Comparison of ENCODE assay signal across 12 cellular contexts in genomic region chr6:11213305-11214106, GRCh38. TPM values are rescaled to one million over a fixed set of nuclear protein-coding genes. Genes with fewer than 3 reads are reported as not detected.
A peak's percentile ranks its signal among the peaks of the same experiment; 100 is the strongest.
DNase-seq lines count a peak whose midpoint lies in the region; ATAC-seq and TF ChIP-seq lines count a peak whose summit lies in the region.
"Had no signal": no experiment of that assay in that cellular context is flagged by ENCODE, and none has a peak within 500 bp of the region (broad histone marks: within the 10 kb centered on the region; RNA-seq: fewer than 3 reads in every experiment).

No MANE protein-coding gene starts in this region.

- H3K4me3 Mint-ChIP-seq in GM23338, result no peak overlapping the region
- H3K4me3 Mint-ChIP-seq in brain, result peak overlapping the region in 2 of 5 experiments; percentile 42 to 67
- H3K4me3 Mint-ChIP-seq: activated CD4-positive, alpha-beta memory T cell treated with anti-CD3 and anti-CD28 coated beads, Interleukin-2, amount 10 ng/mL, durations not matched to agents 7 days and 5 days had no signal

- DNase-seq in GM23338 (ENCODE audit: low spot score), result no peak
- peak; percentile 45 to 65 (median 61) for DNase-seq in right cardiac atrium
- DNase-seq in gastrocnemius medialis, result no peak
- no peak for DNase-seq in epidermal melanocyte (ENCODE audit: insufficient read length, low spot score)
- no peak for DNase-seq in stimulated activated CD4-positive, alpha-beta T cell treated with anti-CD3 and anti-CD28 coated beads, Interleukin-15, amount 100 ng/mL, for 24 hours
- DNase-seq in NCI-H2107 treated with DMSO at 0.1 percent for 48 hours (lab: John Stamatoyannopoulos, UW; ENCODE audit: unreplicated experiment), result no peak
- no peak for DNase-seq in substantia nigra (lab: John Stamatoyannopoulos, UW)
- DNase-seq: activated CD4-positive, alpha-beta memory T cell treated with anti-CD3 and anti-CD28 coated beads, Interleukin-2, amount 10 ng/mL, durations not matched to agents 7 days and 5 days; activated gamma-delta T cell; NCI-H1930; small intestine had no signal

- TF ChIP-seq CTCF in GM23338 (conservative IDR thresholded peaks at IDR 0.05; ENCODE audit: low read depth in 2 of 2), result no peak
- no peak for TF ChIP-seq CTCF in brain (conservative IDR thresholded peaks at IDR 0.05)
- no peak for TF ChIP-seq CTCF in gastrocnemius medialis (IDR thresholded peaks at IDR 0.05 in 4 of 5, conservative IDR thresholded peaks at IDR 0.05 in 1 of 5)

- no peaks in the 10 kb centered on the region for H3K9me3 ChIP-seq in right cardiac atrium (ENCODE audit: control insufficient read depth, low read length)
- H3K9me3 ChIP-seq in gastrocnemius medialis, result no peaks in the 10 kb centered on the region

- H3K9me2 ChIP-seq in GM23338 (ENCODE audit: insufficient read depth), result no peaks in the 10 kb centered on the region

- H3K27me3 Mint-ChIP-seq in GM23338 (ENCODE audit: insufficient read depth, low read depth, poor library complexity) (no peaks in the 10 kb centered on the region), brain (no peaks in the 10 kb centered on the region)
- H3K27me3 Mint-ChIP-seq: activated CD4-positive, alpha-beta memory T cell treated with anti-CD3 and anti-CD28 coated beads, Interleukin-2, amount 10 ng/mL, durations not matched to agents 7 days and 5 days had no signal

- no peaks in the 10 kb centered on the region for H4K20me1 ChIP-seq in GM23338 (replicated peaks; ENCODE audit: insufficient read depth)

- H3K27ac Mint-ChIP-seq in GM23338 (no peak overlapping the region), brain (peak overlapping the region; percentile 48 to 95 (median 94))
- H3K27ac Mint-ChIP-seq: activated CD4-positive, alpha-beta memory T cell treated with anti-CD3 and anti-CD28 coated beads, Interleukin-2, amount 10 ng/mL, durations not matched to agents 7 days and 5 days had no signal

- H3K4me1 ChIP-seq in GM23338 (ENCODE audit: insufficient read depth) (peaks cover 40% of the 10 kb centered on the region), right cardiac atrium (ENCODE audit: control insufficient read depth, insufficient read depth, low read length) (peaks cover 44% of the 10 kb centered on the region), gastrocnemius medialis (peaks cover 61 to 71% of the 10 kb centered on the region in 2 donors)

- no peaks in the 10 kb centered on the region for H3K79me2 ChIP-seq in GM23338 (replicated peaks; ENCODE audit: insufficient read depth)

- no peak for TF ChIP-seq POLR2A in gastrocnemius medialis (IDR thresholded peaks at IDR 0.05)

- no peaks in the 10 kb centered on the region for H3K27me3 ChIP-seq in GM23338 (ENCODE audit: insufficient read depth)
- H3K27me3 ChIP-seq in right cardiac atrium (ENCODE audit: control insufficient read depth, insufficient read depth), result no peaks in the 10 kb centered on the region
- H3K27me3 ChIP-seq in gastrocnemius medialis, result no peaks in the 10 kb centered on the region

- H3K36me3 ChIP-seq in GM23338 (ENCODE audit: insufficient read depth) (peaks cover 5% of the 10 kb centered on the region; the same call in 1 of the 2 replicates), gastrocnemius medialis (no peaks in the 10 kb centered on the region)

- H2AFZ ChIP-seq in GM23338, result no peak overlapping the region

- H3K27ac ChIP-seq in GM23338 (ENCODE audit: low read depth), result no peak overlapping the region
- peak overlapping the region; percentile 82 for H3K27ac ChIP-seq in right cardiac atrium (ENCODE audit: low read length)
- H3K27ac ChIP-seq in gastrocnemius medialis, result peak overlapping the region; percentile 73 to 84 (median 74)
- H3K27ac ChIP-seq in substantia nigra (ENCODE audit: low read depth, low read length, poor library complexity, severe bottlenecking), result no peak overlapping the region

- peak; percentile 17; the same call in 2 of the 3 replicates for ATAC-seq in GM23338
- ATAC-seq in right cardiac atrium, result peak; percentile 6 to 16
- ATAC-seq in gastrocnemius medialis, result no peak

- H3K36me3 Mint-ChIP-seq in GM23338 (ENCODE audit: low read depth) (peaks cover 4% of the 10 kb centered on the region; the same call in 1 of the 3 replicates), brain (peaks cover 36% of the 10 kb centered on the region)

- in situ Hi-C loops in gastrocnemius medialis (cut with MboI; ENCODE audit: low sequenced_read_pairs in 4 of 4), result no loop called here

- H3K4me3 ChIP-seq in GM23338, result no peak overlapping the region
- H3K4me3 ChIP-seq in right cardiac atrium (ENCODE audit: low read length), result no peak overlapping the region
- H3K4me3 ChIP-seq in gastrocnemius medialis, result no peak overlapping the region

- no peak overlapping the region for H3K4me2 ChIP-seq in GM23338

- H3K9me3 Mint-ChIP-seq in GM23338, result no peaks in the 10 kb centered on the region
- H3K9me3 Mint-ChIP-seq in brain, result no peaks in the 10 kb centered on the region
- H3K9me3 Mint-ChIP-seq: activated CD4-positive, alpha-beta memory T cell treated with anti-CD3 and anti-CD28 coated beads, Interleukin-2, amount 10 ng/mL, durations not matched to agents 7 days and 5 days had no signal

- WGBS in right cardiac atrium, result 53% methylated on average over 14 of the region's 14 CpGs

- intact Hi-C loops in right cardiac atrium (cut with DNase I) (no loop called here), gastrocnemius medialis (cut with DNase I; ENCODE audit: low total_unique reads) (no loop called here)

- no peaks in the 10 kb centered on the region for H3F3A ChIP-seq in GM23338 (replicated peaks; ENCODE audit: low read depth)

- H3K4me1 Mint-ChIP-seq in GM23338 (peaks cover 49% of the 10 kb centered on the region), brain (peaks cover 88% of the 10 kb centered on the region)

TF ChIP-seq in GM23338, 12 proteins besides CTCF, POLR2A, EP300 and RAD21 (continues in another document):
- no peak for TF ChIP-seq EZH2 (IDR thresholded peaks at IDR 0.05; ENCODE audit: low read depth, unreplicated experiment)
- TF ChIP-seq, protein P1, sequence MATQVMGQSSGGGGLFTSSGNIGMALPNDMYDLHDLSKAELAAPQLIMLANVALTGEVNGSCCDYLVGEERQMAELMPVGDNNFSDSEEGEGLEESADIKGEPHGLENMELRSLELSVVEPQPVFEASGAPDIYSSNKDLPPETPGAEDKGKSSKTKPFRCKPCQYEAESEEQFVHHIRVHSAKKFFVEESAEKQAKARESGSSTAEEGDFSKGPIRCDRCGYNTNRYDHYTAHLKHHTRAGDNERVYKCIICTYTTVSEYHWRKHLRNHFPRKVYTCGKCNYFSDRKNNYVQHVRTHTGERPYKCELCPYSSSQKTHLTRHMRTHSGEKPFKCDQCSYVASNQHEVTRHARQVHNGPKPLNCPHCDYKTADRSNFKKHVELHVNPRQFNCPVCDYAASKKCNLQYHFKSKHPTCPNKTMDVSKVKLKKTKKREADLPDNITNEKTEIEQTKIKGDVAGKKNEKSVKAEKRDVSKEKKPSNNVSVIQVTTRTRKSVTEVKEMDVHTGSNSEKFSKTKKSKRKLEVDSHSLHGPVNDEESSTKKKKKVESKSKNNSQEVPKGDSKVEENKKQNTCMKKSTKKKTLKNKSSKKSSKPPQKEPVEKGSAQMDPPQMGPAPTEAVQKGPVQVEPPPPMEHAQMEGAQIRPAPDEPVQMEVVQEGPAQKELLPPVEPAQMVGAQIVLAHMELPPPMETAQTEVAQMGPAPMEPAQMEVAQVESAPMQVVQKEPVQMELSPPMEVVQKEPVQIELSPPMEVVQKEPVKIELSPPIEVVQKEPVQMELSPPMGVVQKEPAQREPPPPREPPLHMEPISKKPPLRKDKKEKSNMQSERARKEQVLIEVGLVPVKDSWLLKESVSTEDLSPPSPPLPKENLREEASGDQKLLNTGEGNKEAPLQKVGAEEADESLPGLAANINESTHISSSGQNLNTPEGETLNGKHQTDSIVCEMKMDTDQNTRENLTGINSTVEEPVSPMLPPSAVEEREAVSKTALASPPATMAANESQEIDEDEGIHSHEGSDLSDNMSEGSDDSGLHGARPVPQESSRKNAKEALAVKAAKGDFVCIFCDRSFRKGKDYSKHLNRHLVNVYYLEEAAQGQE (IDR thresholded peaks at IDR 0.05; ENCODE audit: unreplicated experiment), result no peak

RNA-seq across cellular contexts. Expression of gene NEDD9, which starts 19.0 kb away (rescaled TPM):
- 13.0 and 17.4 TPM in 2 replicates for total RNA-seq in GM23338 (2014; rRNA removed; shearing (Covaris generic))
- polyA plus RNA-seq in GM23338 (2016; fragmentation: Nextera tagmentation; extraction: Ambion mirVana) (4.4 and 5.6 TPM in 2 replicates), brain (ENCODE audit: insufficient read depth, low read depth, low replicate concordance) (6.3 TPM), right cardiac atrium (20.9 TPM)
- total RNA-seq in right cardiac atrium (10 to 100 TPM; 21.8 to 38.0 (median 29.1) TPM), gastrocnemius medialis (10 to 100 TPM; 19.8 to 49.4 (median 35.6) TPM)

Comparison
In these comparisons a context has a peak if more than half of its experiments do, and no peak if none do; other contexts are left out.
1. ATAC-seq: peak in GM23338 (single experiment) and right cardiac atrium (2 of 2); none in gastrocnemius medialis (0 of 2).
2. DNase-seq: peak in right cardiac atrium (3 of 3); none in GM23338 (single experiment), gastrocnemius medialis (0 of 2), epidermal melanocyte (single experiment), stimulated activated CD4-positive, alpha-beta T cell treated with anti-CD3 and anti-CD28 coated beads, Interleukin-15, amount 100 ng/mL, for 24 hours (single experiment), NCI-H2107 treated with DMSO at 0.1 percent for 48 hours (single experiment) and substantia nigra (0 of 49).
3. H3K27ac ChIP-seq: peak in right cardiac atrium (single experiment) and gastrocnemius medialis (4 of 4); none in GM23338 (single experiment) and substantia nigra (single experiment).